ENCODE assay signal across 9 cellular contexts in genomic region chr2:39243469-39244123, GRCh38. TPM values are rescaled to one million over a fixed set of nuclear protein-coding genes. Genes with fewer than 3 reads are reported as not detected.
DNase-seq lines count a peak whose midpoint lies in the region; ATAC-seq, FAIRE-seq and TF ChIP-seq lines count a peak whose summit lies in the region.
"Had no signal": no experiment of that assay in that cellular context is flagged by ENCODE, and none has a peak within 500 bp of the region (broad histone marks: within the 10 kb centered on the region; RNA-seq: fewer than 3 reads in every experiment).

CDKL4 (minus strand) TSS chr2:39243970.

- no peaks in the 10 kb centered on the region for H4K20me1 ChIP-seq in hepatocyte (ENCODE audit: insufficient read depth, poor library complexity, severe bottlenecking)

- H3K36me3 ChIP-seq in ectodermal cell (ENCODE audit: control insufficient read depth, insufficient read depth, low read length) (peaks cover 2% of the 10 kb centered on the region), psoas muscle (ENCODE audit: insufficient read depth in 1 of 2, low read depth in 1 of 2) (peaks cover 0 to 9% of the 10 kb centered on the region in 2 donors), hepatocyte (replicated peaks; ENCODE audit: insufficient read depth, low read depth) (no peaks in the 10 kb centered on the region)
- H3K36me3 ChIP-seq: adrenal gland had no signal

- H3K27ac Mint-ChIP-seq in T-cell = peak within 1 kb of the TSS; percentile 77 to 83

- ATAC-seq in T-cell (replicated peaks in 1 of 4) (peak; percentile 49 to 80 (median 65)), psoas muscle (peak; percentile 33 to 57 (median 38))

- CTCF ChIA-PET in T-cell (lab: Charles Lee) = interaction anchor here in 1 of 2 donors (0.7 kb wide), 1 partner anchor 357 kb away, joined by 3 read pairs; no protein-coding TSS in a partner anchor

- H3K36me3 Mint-ChIP-seq in T-cell = peaks cover under 1% of the 10 kb centered on the region

- H2AFZ ChIP-seq in hepatocyte = no peak within 1 kb of the TSS

- no peak within 1 kb of the TSS for H3K27ac ChIP-seq in ectodermal cell (ENCODE audit: insufficient read depth, low read depth, low read length, poor library complexity, severe bottlenecking)
- H3K27ac ChIP-seq in psoas muscle = no peak within 1 kb of the TSS
- H3K27ac ChIP-seq in hepatocyte = no peak within 1 kb of the TSS

- POLR2A ChIA-PET in T-cell (lab: Charles Lee) = no interaction called here

- no peak for TF ChIP-seq POLR2A in GM12891 (IDR thresholded peaks at IDR 0.05; ENCODE audit: low read depth, low read length)

- H3K27me3 ChIP-seq in ectodermal cell (ENCODE audit: control insufficient read depth, insufficient read depth, low read length, poor library complexity, severe bottlenecking) (no peaks in the 10 kb centered on the region), psoas muscle (ENCODE audit: insufficient read depth in 3 of 3, low read length in 2 of 3) (no peaks in the 10 kb centered on the region), hepatocyte (no peaks in the 10 kb centered on the region)
- H3K27me3 ChIP-seq: adrenal gland had no signal

- H3K9me3 Mint-ChIP-seq in T-cell = no peaks in the 10 kb centered on the region

- no peaks in the 10 kb centered on the region for H3K4me1 ChIP-seq in ectodermal cell (ENCODE audit: control insufficient read depth, insufficient read depth, low read length)
- H3K4me1 ChIP-seq in psoas muscle = no peaks in the 10 kb centered on the region
- no peaks in the 10 kb centered on the region for H3K4me1 ChIP-seq in hepatocyte (ENCODE audit: insufficient read depth)

- WGBS in ectodermal cell, 2 experiments = 89 to 90% methylated on average over 58 of the region's 58 CpGs
- 56 to 76% (median 58%) methylated on average over 57 to 58 of the region's 58 CpGs for WGBS in psoas muscle, 3 donors
- 98% methylated on average over 49 of the region's 58 CpGs for WGBS in hepatocyte (ENCODE audit: low lambda C conversion rate, missing lambda C conversion rate)

- intact Hi-C loops in psoas muscle (cut with DNase I) = no loop called here

- H3K9me2 ChIP-seq in hepatocyte (replicated peaks; ENCODE audit: insufficient read depth) = no peaks in the 10 kb centered on the region

- DNase-seq in GM20000 (ENCODE audit: low spot score) = peak; percentile 42
- peak in 28 of 34 experiments; percentile 11 to 66 (median 44) for DNase-seq in T-cell
- DNase-seq in psoas muscle = peak in 1 of 2 donors; percentile 22
- no peak for DNase-seq in NK-92 treated with Interleukin-12 subunit alpha and Interleukin-12 subunit beta, amount 100 ng/mL, for 24 hours (lab: John Stamatoyannopoulos, UW)
- no peak for DNase-seq in hepatocyte (ENCODE audit: low spot score)
- no peak for DNase-seq in mesenteric fat pad (ENCODE audit: low spot score)
- DNase-seq in GM12891 (ENCODE audit: insufficient read length, low spot score) = no peak

- TF ChIP-seq CTCF in GM20000 (IDR thresholded peaks at IDR 0.05; ENCODE audit: extremely low read depth, missing control alignments) (no peak), psoas muscle (IDR thresholded peaks at IDR 0.05) (no peak), hepatocyte (IDR thresholded peaks at IDR 0.05; ENCODE audit: poor library complexity) (no peak)

- H3K4me1 Mint-ChIP-seq in T-cell = peaks cover 18 to 20% (median 18%) of the 10 kb centered on the region in 3 donors

- no peak for FAIRE-seq in GM12891 (lab: Jason Lieb, UNC)

- peak within 1 kb of the TSS; percentile 5 for H3K4me3 ChIP-seq in ectodermal cell (ENCODE audit: insufficient read depth, low read depth, low read length)
- H3K4me3 ChIP-seq in psoas muscle = no peak within 1 kb of the TSS
- H3K4me3 ChIP-seq in hepatocyte = no peak within 1 kb of the TSS

- no peaks in the 10 kb centered on the region for H3K79me2 ChIP-seq in hepatocyte

- no peaks in the 10 kb centered on the region for H3K27me3 Mint-ChIP-seq in T-cell

- no peaks in the 10 kb centered on the region for H3K9me3 ChIP-seq in ectodermal cell (ENCODE audit: control insufficient read depth, low read length)
- no peaks in the 10 kb centered on the region for H3K9me3 ChIP-seq in psoas muscle
- no peaks in the 10 kb centered on the region for H3K9me3 ChIP-seq in hepatocyte (ENCODE audit: low read depth)
- H3K9me3 ChIP-seq: adrenal gland had no signal

- H3K4me2 ChIP-seq in hepatocyte = no peak within 1 kb of the TSS

- peak within 1 kb of the TSS; percentile 77 to 87 (median 83) for H3K4me3 Mint-ChIP-seq in T-cell

TF ChIP-seq in GM12891, 5 proteins besides CTCF, POLR2A, EP300 and RAD21:
- TF ChIP-seq POLR2AphosphoS5 (IDR thresholded peaks at IDR 0.05; ENCODE audit: low read depth, low read length) (no peak), TAF1 (IDR thresholded peaks at IDR 0.05; ENCODE audit: low read depth, low read length) (no peak), SPI1 (IDR thresholded peaks at IDR 0.05; ENCODE audit: low read depth, low read length) (no peak), PAX5 (IDR thresholded peaks at IDR 0.05; ENCODE audit: insufficient read depth, low read length, severe bottlenecking) (no peak), POU2F2 (IDR thresholded peaks at IDR 0.05; ENCODE audit: low read depth, low read length) (no peak)

RNA-seq across cellular contexts. Expression of gene CDKL4, which starts in this region (rescaled TPM):
- under 1 TPM in 3 of 5 donors, not detected in 2; 0.32 to 0.66 (median 0.39) TPM for total RNA-seq in T-cell
- not detected for polyA plus RNA-seq in ectodermal cell (2013, experiment 1 of 4)
- polyA plus RNA-seq in ectodermal cell (2013, experiment 2 of 4) = 0.18 TPM
- polyA plus RNA-seq in ectodermal cell (2013, experiment 3 of 4) = not detected
- polyA plus RNA-seq in ectodermal cell (2013, experiment 4 of 4) = not detected
- under 1 TPM in 3 of 4 donors, not detected in 1; 0.44 to 0.99 (median 0.44) TPM for total RNA-seq in psoas muscle
- polyA plus RNA-seq in psoas muscle = under 1 TPM in 1 of 3 donors, not detected in 2; 0.06 TPM
- 0.10 and 1.8 TPM in 2 replicates for total RNA-seq in hepatocyte
- 0.22 and 0.35 TPM in 2 replicates for polyA plus RNA-seq in hepatocyte
- total RNA-seq in mesenteric fat pad = 0.96 TPM
- polyA plus RNA-seq in GM12891 (2012; ENCODE audit: low read depth, missing spikeins) = not detected

Comparison
In these comparisons a context has a peak if more than half of its experiments do, and no peak if none do; other contexts are left out.
1. Peak in DNase-seq and ATAC-seq in T-cell; RNA of the gene not detected or under 1 TPM.
2. Peak in ATAC-seq in psoas muscle; RNA of the gene not detected or under 1 TPM.